11 cellular contexts compared by ENCODE assay signal in the genomic region with DNA sequence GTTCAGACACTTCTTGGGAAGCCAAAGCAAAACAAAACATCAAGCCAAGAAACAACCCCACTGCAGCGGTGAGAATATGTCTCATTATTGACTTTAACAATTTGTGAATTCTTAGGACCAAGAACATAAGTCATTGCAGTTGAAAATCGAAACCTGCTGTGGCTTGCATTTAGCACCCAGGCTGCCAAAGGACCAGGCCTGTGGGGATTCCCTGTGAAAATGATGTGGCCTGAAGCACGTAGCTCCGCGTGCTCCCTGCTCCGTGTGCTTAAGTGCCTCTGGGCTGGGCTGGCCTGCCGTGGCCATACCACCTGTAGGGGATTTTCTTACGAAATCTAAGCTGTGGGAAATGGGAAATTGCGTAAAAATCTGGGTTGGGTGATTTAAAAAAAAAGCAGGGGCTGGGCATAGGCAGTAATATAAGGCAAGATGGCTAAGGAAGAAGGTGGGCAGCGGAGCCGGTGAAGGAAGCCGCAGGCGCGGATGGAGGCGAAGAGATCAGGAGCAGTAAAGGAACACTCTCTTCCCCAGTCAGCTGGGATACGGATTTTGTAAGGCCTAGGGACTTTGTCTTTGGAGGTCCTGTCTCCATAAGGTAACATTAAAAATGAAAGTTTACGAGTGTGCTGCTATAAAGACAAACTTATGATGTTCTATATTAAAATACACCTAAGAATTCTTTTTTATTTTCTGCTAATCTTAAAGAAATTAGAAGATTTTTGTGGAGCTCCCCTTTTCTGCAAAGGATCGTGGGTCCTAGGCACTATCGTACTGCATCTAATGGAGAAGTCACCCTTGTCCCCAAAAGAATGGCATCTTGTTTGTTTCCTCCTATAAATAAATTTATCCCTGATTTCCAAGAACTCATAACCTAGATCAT.
DNase-seq lines count a peak whose midpoint lies in the region; ATAC-seq and TF ChIP-seq lines count a peak whose summit lies in the region.
"Had no signal": no experiment of that assay in that cellular context is flagged by ENCODE, and none has a peak within 500 bp of the region (broad histone marks: within the 10 kb centered on the region; RNA-seq: fewer than 3 reads in every experiment).

No MANE protein-coding gene starts in this region.

- no peaks in the 10 kb centered on the region for H3K36me3 Mint-ChIP-seq in endodermal cell (ENCODE audit: low read depth)
- no peaks in the 10 kb centered on the region for H3K36me3 Mint-ChIP-seq in activated T-helper 2 cell treated with anti-CD3 and anti-CD28 coated beads, Interferon-gamma antibody, Interleukin-2, Interleukin-4, amounts not matched to agents 10 μg/mL and 5 μg/mL and 100 μg/mL, durations not matched to agents 14 hours and 24 hours and 36 hours (ENCODE audit: low read depth)
- H3K36me3 Mint-ChIP-seq: CD4-positive, alpha-beta memory T cell had no signal

- peaks cover 6% of the 10 kb centered on the region for H3K4me1 ChIP-seq in endodermal cell (ENCODE audit: control insufficient read depth, insufficient read depth, low read length)

- DNase-seq in endodermal cell (no peak), NCI-H2196 treated with DMSO at 0.1 percent for 48 hours (lab: John Stamatoyannopoulos, UW; ENCODE audit: unreplicated experiment) (no peak), amygdala (lab: John Stamatoyannopoulos, UW) (no peak), H7 (no peak)
- no peak for DNase-seq in activated T-helper 2 cell treated with anti-CD3 and anti-CD28 coated beads, Interferon-gamma antibody, Interleukin-2, Interleukin-4, amounts not matched to agents 10 μg/mL and 5 μg/mL and 100 μg/mL, durations not matched to agents 14 hours and 24 hours and 36 hours (ENCODE audit: low spot score)
- DNase-seq: activated CD4-positive, alpha-beta T cell treated with anti-CD3 and anti-CD28 coated beads for 48 hours; CD4-positive, alpha-beta memory T cell; NCI-H748 treated with DMSO at 0.1 percent for 48 hours had no signal

- H3K27me3 Mint-ChIP-seq in endodermal cell (ENCODE audit: insufficient read depth) = no peaks in the 10 kb centered on the region
- no peaks in the 10 kb centered on the region for H3K27me3 Mint-ChIP-seq in activated T-helper 2 cell treated with anti-CD3 and anti-CD28 coated beads, Interferon-gamma antibody, Interleukin-2, Interleukin-4, amounts not matched to agents 10 μg/mL and 5 μg/mL and 100 μg/mL, durations not matched to agents 14 hours and 24 hours and 36 hours (ENCODE audit: low read depth)

- H3K27me3 ChIP-seq in endodermal cell (ENCODE audit: control insufficient read depth, insufficient read depth, low read length, poor library complexity, severe bottlenecking) (no peaks in the 10 kb centered on the region), H7 (ENCODE audit: control insufficient read depth, insufficient read depth, low read length) (no peaks in the 10 kb centered on the region)

- no peak overlapping the region for H3K4me3 ChIP-seq in endodermal cell (ENCODE audit: low read length)
- H3K4me3 ChIP-seq in H7 (ENCODE audit: insufficient read depth, low read depth, low read length) = no peak overlapping the region

- no peak for TF ChIP-seq CTCF in endodermal cell (conservative IDR thresholded peaks at IDR 0.05)

- H3K9me3 Mint-ChIP-seq in endodermal cell = no peaks in the 10 kb centered on the region
- no peaks in the 10 kb centered on the region for H3K9me3 Mint-ChIP-seq in activated T-helper 2 cell treated with anti-CD3 and anti-CD28 coated beads, Interferon-gamma antibody, Interleukin-2, Interleukin-4, amounts not matched to agents 10 μg/mL and 5 μg/mL and 100 μg/mL, durations not matched to agents 14 hours and 24 hours and 36 hours
- H3K9me3 Mint-ChIP-seq: CD4-positive, alpha-beta memory T cell had no signal

- ATAC-seq in GM18508 (IDR thresholded peaks at IDR 0.05; ENCODE audit: insufficient read depth, unreplicated experiment) (peak; percentile 68), GM21447 (IDR thresholded peaks at IDR 0.05; ENCODE audit: unreplicated experiment) (peak; percentile 72), HG03139 (IDR thresholded peaks at IDR 0.05; ENCODE audit: unreplicated experiment) (peak; percentile 69)

- H3K27ac Mint-ChIP-seq in endodermal cell = peak overlapping the region; percentile 19
- H3K27ac Mint-ChIP-seq in activated T-helper 2 cell treated with anti-CD3 and anti-CD28 coated beads, Interferon-gamma antibody, Interleukin-2, Interleukin-4, amounts not matched to agents 10 μg/mL and 5 μg/mL and 100 μg/mL, durations not matched to agents 14 hours and 24 hours and 36 hours = no peak overlapping the region
- H3K27ac Mint-ChIP-seq: CD4-positive, alpha-beta memory T cell had no signal

- no peaks in the 10 kb centered on the region for H3K36me3 ChIP-seq in endodermal cell (ENCODE audit: control insufficient read depth, insufficient read depth, low read length)
- H3K36me3 ChIP-seq in H7 (replicated peaks; ENCODE audit: control insufficient read depth, insufficient read depth, low read length) = no peaks in the 10 kb centered on the region

- no peak overlapping the region for H3K4me3 Mint-ChIP-seq in endodermal cell
- H3K4me3 Mint-ChIP-seq in activated T-helper 2 cell treated with anti-CD3 and anti-CD28 coated beads, Interferon-gamma antibody, Interleukin-2, Interleukin-4, amounts not matched to agents 10 μg/mL and 5 μg/mL and 100 μg/mL, durations not matched to agents 14 hours and 24 hours and 36 hours (ENCODE audit: low read depth) = no peak overlapping the region
- H3K4me3 Mint-ChIP-seq: CD4-positive, alpha-beta memory T cell had no signal

- no peak overlapping the region for H3K9ac ChIP-seq in endodermal cell (ENCODE audit: extremely low read depth, low read length, poor library complexity, severe bottlenecking)

- WGBS in endodermal cell (ENCODE audit: insufficient coverage in 1 of 2, insufficient read length in 1 of 2), 2 experiments = 95% methylated on average over 16 to 18 of the region's 19 CpGs

- no peaks in the 10 kb centered on the region for H3K9me3 ChIP-seq in endodermal cell (ENCODE audit: control insufficient read depth, low read length)

- H3K27ac ChIP-seq in endodermal cell (ENCODE audit: low read depth, low read length) = no peak overlapping the region

- peaks cover 56% of the 10 kb centered on the region for H3K4me1 Mint-ChIP-seq in endodermal cell
- no peaks in the 10 kb centered on the region for H3K4me1 Mint-ChIP-seq in activated T-helper 2 cell treated with anti-CD3 and anti-CD28 coated beads, Interferon-gamma antibody, Interleukin-2, Interleukin-4, amounts not matched to agents 10 μg/mL and 5 μg/mL and 100 μg/mL, durations not matched to agents 14 hours and 24 hours and 36 hours (ENCODE audit: low read depth)
- H3K4me1 Mint-ChIP-seq: CD4-positive, alpha-beta memory T cell had no signal

- intact Hi-C loops in activated T-helper 2 cell treated with anti-CD3 and anti-CD28 coated beads, Interferon-gamma antibody, Interleukin-2, Interleukin-4, amounts not matched to agents 10 μg/mL and 5 μg/mL and 100 μg/mL, durations not matched to agents 14 hours and 24 hours and 36 hours (cut with micrococcal nuclease) = no loop called here
